16 cellular contexts compared by ENCODE assay signal in genomic region chr12:87816186-87816585, GRCh38.
A peak's percentile ranks its signal among the peaks of the same experiment; 100 is the strongest.
DNase-seq lines count a peak whose midpoint lies in the region; ATAC-seq, FAIRE-seq and TF ChIP-seq lines count a peak whose summit lies in the region.
"Had no signal": no experiment of that assay in that cellular context is flagged by ENCODE, and none has a peak within 500 bp of the region (broad histone marks: within the 10 kb centered on the region; RNA-seq: fewer than 3 reads in every experiment).

No MANE protein-coding gene starts in this region.

- H3K9me3 ChIP-seq in liver (ENCODE audit: control insufficient read depth in 4 of 4, low read length in 3 of 4) (no peaks in the 10 kb centered on the region), HepG2 (ENCODE audit: low read length) (peaks cover 44% of the 10 kb centered on the region)
- H3K9me3 ChIP-seq: Peyer's patch had no signal

- H3K4me1 ChIP-seq in liver (ENCODE audit: control insufficient read depth in 4 of 4, insufficient read depth in 4 of 4, low read length in 3 of 4) (peaks cover 3 to 40% (median 36%) of the 10 kb centered on the region in 4 donors), HepG2 (ENCODE audit: insufficient read depth, low read length) (no peaks in the 10 kb centered on the region)
- H3K4me1 ChIP-seq: Peyer's patch had no signal

- TF ChIP-seq POLR2A in HepG2 (IDR thresholded peaks at IDR 0.05; ENCODE audit: insufficient read depth in 1 of 2, low read depth in 2 of 2, low read length in 2 of 2): no peak

- H2AFZ ChIP-seq in HepG2 (ENCODE audit: low read length): no peak overlapping the region

- no peak for TF ChIP-seq RAD21 in liver (IDR thresholded peaks at IDR 0.05)
- no peak for TF ChIP-seq RAD21 in HepG2 (CRISPR knock-in tag; IDR thresholded peaks at IDR 0.05)

- POLR2A ChIA-PET in HepG2 (lab: Yijun Ruan, JAX): no interaction called here

- H4K20me1 ChIP-seq in HepG2 (ENCODE audit: insufficient read depth, low read length): no peaks in the 10 kb centered on the region

- TF ChIP-seq CTCF in liver (IDR thresholded peaks at IDR 0.05; ENCODE audit: low read depth, low read length, missing input control) (no peak), HepG2 (CRISPR knock-in tag; IDR thresholded peaks at IDR 0.05) (no peak), astrocyte of the cerebellum (IDR thresholded peaks at IDR 0.05; ENCODE audit: low read depth, low read length, missing control alignments) (no peak), GM20000 (IDR thresholded peaks at IDR 0.05; ENCODE audit: extremely low read depth, missing control alignments) (no peak)

- no peak for ATAC-seq in HepG2
- no peak for ATAC-seq in GM18511 (IDR thresholded peaks at IDR 0.05; ENCODE audit: unreplicated experiment)
- ATAC-seq: esophagus mucosa; stimulated activated naive CD8-positive, alpha-beta T cell treated with anti-CD3 and anti-CD28 coated beads, Interleukin-15, amount 100 ng/mL, for 72 hours had no signal

- H3K36me3 ChIP-seq in liver (ENCODE audit: control insufficient read depth in 4 of 4, insufficient read depth in 3 of 4, low read depth in 1 of 4, low read length in 3 of 4) (no peaks in the 10 kb centered on the region), HepG2 (replicated peaks in 1 of 2; ENCODE audit: control insufficient read depth in 1 of 2, insufficient read depth in 2 of 2, low read length in 2 of 2) (no peaks in the 10 kb centered on the region)
- H3K36me3 ChIP-seq: Peyer's patch had no signal

- H3K27me3 ChIP-seq in liver (ENCODE audit: control insufficient read depth in 4 of 4, insufficient read depth in 4 of 4, low read length in 3 of 4) (no peaks in the 10 kb centered on the region), HepG2 (ENCODE audit: control insufficient read depth in 1 of 2, insufficient read depth in 2 of 2, low read length in 2 of 2) (no peaks in the 10 kb centered on the region)
- H3K27me3 ChIP-seq: Peyer's patch had no signal

- BruUV-seq in HepG2 (replicated peaks; lab: Mats Ljungman, UMichigan): no TSS peak

- intact Hi-C loops in HepG2 (cut with micrococcal nuclease; ENCODE audit: unreplicated experiment): no loop called here

- H3K9ac ChIP-seq in liver (ENCODE audit: low read depth in 1 of 2, low read length in 2 of 2) (no peak overlapping the region), HepG2 (ENCODE audit: insufficient read depth, low read depth, low read length) (no peak overlapping the region)

- peak overlapping the region in 2 of 3 donors; percentile 31 to 47 for H3K4me3 ChIP-seq in liver (ENCODE audit: low read depth in 1 of 3, low read length in 3 of 3)
- H3K4me3 ChIP-seq in HepG2 (replicated peaks in 1 of 3; ENCODE audit: insufficient read depth in 1 of 3, low read depth in 2 of 3, low read length in 3 of 3): no peak overlapping the region
- no peak overlapping the region for H3K4me3 ChIP-seq in astrocyte of the cerebellum (ENCODE audit: low read depth, low read length)
- H3K4me3 ChIP-seq: Peyer's patch had no signal

- TF ChIP-seq EP300 in HepG2 (IDR thresholded peaks at IDR 0.05; ENCODE audit: low read depth in 2 of 2, low read length in 2 of 2) (no peak), HepG2 (CRISPR knock-in tag; IDR thresholded peaks at IDR 0.05; ENCODE audit: borderline replicate concordance) (no peak)

- CTCF ChIA-PET in HepG2 (lab: Yijun Ruan, JAX; ENCODE audit: low intra/inter-chr PET ratio, low total read pairs): no interaction called here

- in situ Hi-C loops in HepG2 (cut with HindIII; ENCODE audit: extremely low pct_ligation_motif_present, low pct_unique_long_range_greater_than_20kb): no loop called here
- in situ Hi-C loops in astrocyte of the cerebellum (cut with HindIII; ENCODE audit: low sequenced_read_pairs): no loop called here

- no peaks in the 10 kb centered on the region for H3K79me2 ChIP-seq in HepG2 (ENCODE audit: insufficient read depth, low read length)

- no peak for FAIRE-seq in HepG2 (lab: Jason Lieb, UNC)
- FAIRE-seq: islet of Langerhans, urothelium cell line had no signal

- H3K4me2 ChIP-seq in HepG2 (ENCODE audit: low read depth, low read length): no peak overlapping the region

- 54% methylated on average over 1 of the region's 1 CpG for WGBS in liver
- WGBS in HepG2 (ENCODE audit: low lambda C conversion rate): 40% methylated on average over 1 of the region's 1 CpG

- no peak for DNase-seq in HepG2 (ENCODE audit: low spot score)
- DNase-seq in astrocyte of the cerebellum (ENCODE audit: low read depth): peak; percentile 79
- peak; percentile 42 for DNase-seq in glomerular visceral epithelial cell (ENCODE audit: extremely low spot score)
- DNase-seq in NCI-H128 (lab: John Stamatoyannopoulos, UW; ENCODE audit: unreplicated experiment): no peak
- no peak for DNase-seq in GM20000 (ENCODE audit: low spot score)
- DNase-seq in SKM-1 treated with dmso at 0.1 percent for 144 hours (lab: John Stamatoyannopoulos, UW; ENCODE audit: unreplicated experiment): no peak
- DNase-seq: activated CD4-positive, alpha-beta T cell treated with anti-CD3 and anti-CD28 coated beads, Interleukin-2, amount 10 ng/mL, durations not matched to agents 7 days and 5 days; activated naive CD4-positive, alpha-beta T cell treated with Interleukin-2 at 50 U/mL for 16 hours; CD4-positive, alpha-beta T cell; stimulated activated naive CD8-positive, alpha-beta T cell treated with anti-CD3 and anti-CD28 coated beads, Interleukin-15, amount 100 ng/mL, for 72 hours had no signal

- H3K27ac ChIP-seq in liver (ENCODE audit: low read depth in 1 of 2, low read length in 2 of 2) (peak overlapping the region; percentile 79 to 92), HepG2 (ENCODE audit: extremely low read length, insufficient read depth, low read length) (no peak overlapping the region)
- H3K27ac ChIP-seq: Peyer's patch had no signal

TF ChIP-seq in liver, 16 proteins besides CTCF, POLR2A, EP300 and RAD21 (continues in another document):
- no peak for TF ChIP-seq ZBTB33 (IDR thresholded peaks at IDR 0.05)
- TF ChIP-seq FOXA2 (IDR thresholded peaks at IDR 0.05): no peak
- TF ChIP-seq EGR1 (IDR thresholded peaks at IDR 0.05; ENCODE audit: low read depth in 2 of 2): no peak
- no peak for TF ChIP-seq MAX (IDR thresholded peaks at IDR 0.05)

TF ChIP-seq in HepG2, 621 proteins besides CTCF, POLR2A, EP300 and RAD21:
- no peak for TF ChIP-seq KAT7 (CRISPR knock-in tag; IDR thresholded peaks at IDR 0.05; ENCODE audit: borderline replicate concordance)
- no peak for TF ChIP-seq ZNF816 (CRISPR knock-in tag; IDR thresholded peaks at IDR 0.05; ENCODE audit: borderline replicate concordance)
- no peak for TF ChIP-seq GTF2F1 (IDR thresholded peaks at IDR 0.05; ENCODE audit: low read length)
- TF ChIP-seq CEBPG (CRISPR knock-in tag; IDR thresholded peaks at IDR 0.05): no peak
- TF ChIP-seq ZNF839 (CRISPR knock-in tag; IDR thresholded peaks at IDR 0.05; ENCODE audit: borderline replicate concordance): no peak
- TF ChIP-seq HDAC1 (CRISPR knock-in tag; IDR thresholded peaks at IDR 0.05): no peak
- TF ChIP-seq HDAC2 (CRISPR knock-in tag; IDR thresholded peaks at IDR 0.05): no peak
- TF ChIP-seq IRF9 (CRISPR knock-in tag; IDR thresholded peaks at IDR 0.05; ENCODE audit: borderline replicate concordance): no peak
- TF ChIP-seq NR1H2 (CRISPR knock-in tag; IDR thresholded peaks at IDR 0.05; ENCODE audit: borderline replicate concordance, low read depth): no peak
- TF ChIP-seq ZIK1 (CRISPR knock-in tag; IDR thresholded peaks at IDR 0.05; ENCODE audit: borderline replicate concordance, low read depth): no peak
- no peak for TF ChIP-seq ZBTB7A (CRISPR knock-in tag; IDR thresholded peaks at IDR 0.05)
- no peak for TF ChIP-seq DMTF1 (CRISPR knock-in tag; IDR thresholded peaks at IDR 0.05)

Comparison
In these comparisons a context has a peak if more than half of its experiments do, and no peak if none do; other contexts are left out.
1. H3K4me3 ChIP-seq: peak in liver (2 of 3); none in HepG2 (0 of 3) and astrocyte of the cerebellum (single experiment).
2. DNase-seq: peak in astrocyte of the cerebellum (single experiment) and glomerular visceral epithelial cell (single experiment); none in HepG2 (single experiment), NCI-H128 (single experiment), GM20000 (single experiment) and SKM-1 treated with dmso at 0.1 percent for 144 hours (single experiment).